1 cellular context compared by ENCODE assay signal in genomic region chr1:111755321-111756123, GRCh38.
A peak's percentile ranks its signal among the peaks of the same experiment; 100 is the strongest.
TF ChIP-seq lines count a peak whose summit lies in the region.

Gene DDX20, plus strand, starts transcription at chr1:111755901. Its CDS starts 24 bp downstream, at chr1:111755925.

TF ChIP-seq in K562, 482 proteins besides CTCF, POLR2A, EP300 and RAD21 (continued from another document and continues in another):
- TF ChIP-seq NRF1 (conservative IDR thresholded peaks at IDR 0.05 in 1 of 2, IDR thresholded peaks at IDR 0.05 in 1 of 2) (peak; percentile 71 to 74), CREM (IDR thresholded peaks at IDR 0.05; ENCODE audit: low read depth) (peak; percentile 93), BCLAF1 (IDR thresholded peaks at IDR 0.05; ENCODE audit: borderline replicate concordance in 1 of 2, control insufficient read depth in 1 of 2, low read depth in 2 of 2, low read length in 1 of 2) (0 out of 4 replicates have a peak, but pooled peaks of 1 of the 2 experiments have one; percentile 3), CSDE1 (IDR thresholded peaks at IDR 0.05) (peak in 1 of 2 experiments; percentile 55; a peak in 2 of 4 replicates), DEAF1 (CRISPR knock-in tag; IDR thresholded peaks at IDR 0.05) (peak; percentile 94), HEY1 (CRISPR knock-in tag; IDR thresholded peaks at IDR 0.05; ENCODE audit: borderline replicate concordance) (no peak), MLX (CRISPR knock-in tag; conservative IDR thresholded peaks at IDR 0.05) (no peak), EP400 (IDR thresholded peaks at IDR 0.05) (peak; percentile 95), GABPA (tag; conservative IDR thresholded peaks at IDR 0.05; ENCODE audit: low read depth) (peak; percentile 91), POLR2AphosphoS2 (IDR thresholded peaks at IDR 0.05; ENCODE audit: low read length) (peak; percentile 50; the same call in 1 of the 2 replicates), GMEB1 (CRISPR knock-in tag; IDR thresholded peaks at IDR 0.05) (peak; percentile 79), MITF (IDR thresholded peaks at IDR 0.05) (peak; percentile 87), SMAD3 (CRISPR knock-in tag; conservative IDR thresholded peaks at IDR 0.05) (0 out of 2 replicates have a peak, but pooled peaks have one; percentile 19), ZBTB11 (CRISPR knock-in tag; IDR thresholded peaks at IDR 0.05) (peak in 2 of 3 experiments; percentile 65 to 93; a peak in 3 of 6 replicates), ETS2 (tag; IDR thresholded peaks at IDR 0.05; ENCODE audit: borderline replicate concordance, poor library complexity, severe bottlenecking) (no peak), HINFP (tag; conservative IDR thresholded peaks at IDR 0.05; ENCODE audit: low read depth) (0 out of 2 replicates have a peak, but pooled peaks have one; percentile 38), SOX6 (IDR thresholded peaks at IDR 0.05) (peak; percentile 77), E4F1 (CRISPR knock-in tag; IDR thresholded peaks at IDR 0.05; ENCODE audit: borderline replicate concordance) (no peak), ZNF316 (IDR thresholded peaks at IDR 0.05) (no peak; the same call in 1 of the 2 replicates), KDM4B (IDR thresholded peaks at IDR 0.05; ENCODE audit: borderline replicate concordance in 2 of 2, low read depth in 1 of 2) (peak in 1 of 2 experiments; percentile 81; a peak in 2 of 4 replicates), RCOR1 (IDR thresholded peaks at IDR 0.05; ENCODE audit: borderline replicate concordance in 1 of 2, low read depth in 2 of 2, low read length in 2 of 2) (peak in 1 of 2 experiments; percentile 5; a peak in 1 of 4 replicates), RBBP5 (IDR thresholded peaks at IDR 0.05; ENCODE audit: borderline replicate concordance, insufficient read depth, low read length, poor library complexity, severe bottlenecking) (peak; percentile 97), GTF2A2 (tag; IDR thresholded peaks at IDR 0.05) (peak; percentile 36; the same call in 1 of the 2 replicates)
